In the genomic region with DNA sequence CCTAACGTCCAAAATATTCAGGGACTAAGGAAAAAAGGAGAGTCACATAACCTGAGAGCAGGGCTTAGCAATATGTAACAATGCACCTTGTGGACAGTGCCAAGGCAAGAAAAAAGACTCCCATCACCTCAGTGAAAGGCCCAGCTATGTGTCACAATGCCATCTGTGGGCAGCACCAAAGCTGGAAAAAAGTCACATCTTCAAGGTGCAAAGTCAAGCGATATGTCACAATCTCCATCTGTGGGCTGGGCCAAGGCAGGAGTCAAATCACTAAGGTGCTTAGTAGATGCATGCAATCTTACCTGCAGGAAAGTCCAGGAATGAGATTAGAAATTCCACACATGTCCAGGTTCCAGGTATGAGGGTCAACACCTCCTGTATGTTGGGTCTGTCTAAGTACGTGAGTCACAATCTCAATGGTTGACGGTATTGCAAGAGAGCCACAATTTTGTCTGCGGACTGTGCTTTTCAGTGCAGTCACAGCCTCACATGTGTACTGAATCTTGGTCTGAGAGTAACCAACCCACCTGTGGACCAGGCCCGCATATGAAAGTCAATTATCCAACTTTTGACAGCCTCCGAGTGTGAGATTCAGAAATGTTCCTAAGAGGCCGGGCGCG, we compare ENCODE assay signal across 8 cellular contexts. TPM values are rescaled to one million over a fixed set of nuclear protein-coding genes. Genes with fewer than 3 reads are reported as not detected.
DNase-seq lines count a peak whose midpoint lies in the region; ATAC-seq and TF ChIP-seq lines count a peak whose summit lies in the region.

No MANE protein-coding gene starts in this region.

- peak overlapping the region; percentile 91 for H3K4me3 Mint-ChIP-seq in T-helper 17 cell

- H3K36me3 ChIP-seq in GM23248 (ENCODE audit: low read depth): no peaks in the 10 kb centered on the region

- peak overlapping the region; percentile 97 for H3K4me3 ChIP-seq in GM23248
- peak overlapping the region; percentile 77 for H3K4me3 ChIP-seq in fibroblast of pulmonary artery (replicated peaks; ENCODE audit: low read depth, low read length)
- peak overlapping the region; percentile 97 for H3K4me3 ChIP-seq in retinal pigment epithelial cell (ENCODE audit: low read length)

- TF ChIP-seq CTCF in fibroblast of pulmonary artery (IDR thresholded peaks at IDR 0.05; ENCODE audit: low read length, missing control alignments) (no peak), retinal pigment epithelial cell (conservative IDR thresholded peaks at IDR 0.05; ENCODE audit: low read depth, low read length) (no peak)

- H4K20me1 ChIP-seq in GM23248 (ENCODE audit: insufficient read depth): no peaks in the 10 kb centered on the region

- no peaks in the 10 kb centered on the region for H3K27me3 Mint-ChIP-seq in T-helper 17 cell

- in situ Hi-C loops in GM23248 (cut with MboI): no loop called here

- H3K9me2 ChIP-seq in GM23248 (ENCODE audit: insufficient read depth): no peaks in the 10 kb centered on the region

- H3K27ac ChIP-seq in GM23248: no peak overlapping the region

- ATAC-seq in T-helper 17 cell (no peak), GM19035 (IDR thresholded peaks at IDR 0.05; ENCODE audit: unreplicated experiment) (no peak)

- peaks cover 15% of the 10 kb centered on the region for H3K4me1 Mint-ChIP-seq in T-helper 17 cell

- no peaks in the 10 kb centered on the region for H3K4me1 ChIP-seq in GM23248 (ENCODE audit: insufficient read depth)

- WGBS in GM23248 (ENCODE audit: low coverage in 1 of 2, low lambda C conversion rate in 2 of 2, missing lambda C conversion rate in 2 of 2), 2 experiments: 53 to 54% methylated on average over 10 of the region's 10 CpGs

- H3K27ac Mint-ChIP-seq in T-helper 17 cell: peak overlapping the region; percentile 87

- no peaks in the 10 kb centered on the region for H3K36me3 Mint-ChIP-seq in T-helper 17 cell (ENCODE audit: low read depth)

- H3K9ac ChIP-seq in GM23248: peak overlapping the region; percentile 93

- H3K9me3 ChIP-seq in GM23248 (ENCODE audit: low read depth) (no peaks in the 10 kb centered on the region), T-helper 17 cell (ENCODE audit: control insufficient read depth, low read length, poor library complexity, severe bottlenecking) (no peaks in the 10 kb centered on the region)

- H3K4me2 ChIP-seq in GM23248 (ENCODE audit: unreplicated experiment): peak overlapping the region; percentile 83

- no peaks in the 10 kb centered on the region for H3K79me2 ChIP-seq in GM23248 (ENCODE audit: insufficient read depth)

- peak overlapping the region; percentile 99; the same call in 1 of the 2 replicates for H2AFZ ChIP-seq in GM23248

- H3F3A ChIP-seq in GM23248 (ENCODE audit: insufficient read depth): peaks cover 3% of the 10 kb centered on the region; the same call in 1 of the 2 replicates

- no peaks in the 10 kb centered on the region for H3K27me3 ChIP-seq in GM23248 (replicated peaks; ENCODE audit: insufficient read depth)

- DNase-seq in GM23248 (no peak), T-helper 17 cell (no peak), fibroblast of pulmonary artery (ENCODE audit: low read depth) (no peak), retinal pigment epithelial cell (ENCODE audit: low read depth) (no peak), GM19238 (ENCODE audit: insufficient read length, low spot score) (no peak), NCI-H345 treated with DMSO at 0.1 percent for 48 hours (lab: John Stamatoyannopoulos, UW; ENCODE audit: unreplicated experiment) (no peak)
- no peak for DNase-seq in stimulated activated CD4-positive, alpha-beta T cell treated with anti-CD3 and anti-CD28 coated beads, Interleukin-4, amount 100 ng/mL, for 1 hour

RNA-seq across cellular contexts. Expression of gene ZNF43, which starts 14.8 kb away (rescaled TPM):
- 3.8 and 4.3 TPM in 2 replicates for total RNA-seq in GM23248 (2014; rRNA removed; shearing (Covaris generic))
- polyA plus RNA-seq in GM23248 (2016; fragmentation: Nextera tagmentation; extraction: Ambion mirVana): 3.5 and 4.4 TPM in 2 replicates
- 10 to 100 TPM; 24.4 to 28.0 TPM for total RNA-seq in T-helper 17 cell
